ENCODE assay signal across 8 cellular contexts in the genomic region with DNA sequence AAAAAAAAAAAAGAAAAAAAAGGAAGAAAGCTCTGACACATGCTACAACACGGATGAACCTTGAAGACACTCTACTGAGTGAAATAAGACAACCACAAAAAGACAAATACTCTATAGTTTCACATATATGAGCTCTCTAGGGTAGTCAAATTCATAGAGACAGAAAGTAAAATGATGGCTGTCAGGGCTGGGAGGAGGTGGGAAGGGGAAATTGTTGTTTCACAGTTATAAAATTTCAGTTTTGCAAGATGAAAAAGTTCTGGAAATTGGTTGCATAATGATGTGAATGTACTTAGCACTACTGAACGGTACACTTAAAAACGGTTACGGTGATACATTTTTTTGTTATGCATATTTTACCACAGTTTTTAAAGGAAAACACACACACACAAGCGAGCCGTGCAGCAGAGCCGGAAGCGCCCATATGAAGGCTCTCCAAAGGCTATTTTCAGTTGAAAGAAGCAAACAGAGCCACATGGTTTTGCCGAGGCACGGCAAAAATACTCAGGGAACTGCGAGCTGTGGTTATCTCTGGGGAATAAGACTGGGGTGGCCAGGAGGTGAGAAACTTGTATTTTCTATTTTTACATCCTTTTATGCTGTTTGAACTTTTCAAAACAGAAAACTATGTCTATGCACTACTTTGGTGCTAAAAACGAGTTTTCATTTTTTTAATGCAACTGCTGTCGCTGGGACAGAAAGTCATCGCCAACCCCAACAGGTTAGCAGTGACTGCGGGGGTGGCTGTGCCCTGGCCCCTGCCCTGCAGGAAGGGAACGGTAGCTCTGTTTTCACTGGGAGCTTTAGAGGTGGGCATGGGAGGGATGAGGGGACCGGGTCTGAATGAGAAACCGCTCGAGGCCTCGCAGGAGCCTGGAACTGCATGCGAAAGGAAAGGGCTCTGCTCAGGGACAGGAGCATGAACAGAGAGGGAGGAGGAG.
DNase-seq lines count a peak whose midpoint lies in the region; ATAC-seq and FAIRE-seq lines count a peak whose summit lies in the region.

No MANE protein-coding gene starts in this region.

- no peaks in the 10 kb centered on the region for H3K27me3 ChIP-seq in small intestine (ENCODE audit: control insufficient read depth in 2 of 2, insufficient read depth in 2 of 2, low read length in 2 of 2)

- H3K36me3 ChIP-seq in small intestine (ENCODE audit: control insufficient read depth in 2 of 2, insufficient read depth in 2 of 2, low read length in 2 of 2): no peaks in the 10 kb centered on the region

- H3K4me3 ChIP-seq in small intestine (ENCODE audit: low read depth in 1 of 2, low read length in 2 of 2): no peak overlapping the region

- DNase-seq in NOMO-1 treated with DMSO at 0.1 percent for 48 hours (lab: John Stamatoyannopoulos, UW; ENCODE audit: unreplicated experiment) (peak; percentile 69), pons (ENCODE audit: low spot score) (peak; percentile 33), Ammon's horn (ENCODE audit: low spot score) (no peak), hippocampal formation (lab: John Stamatoyannopoulos, UW) (no peak), SKM-1 (lab: John Stamatoyannopoulos, UW; ENCODE audit: unreplicated experiment) (no peak), small intestine (no peak)

- ATAC-seq in GM18909 (IDR thresholded peaks at IDR 0.05; ENCODE audit: poor library complexity, unreplicated experiment): peak; percentile 71
- ATAC-seq in HG02763 (IDR thresholded peaks at IDR 0.05; ENCODE audit: unreplicated experiment): peak; percentile 69

- H3K27ac ChIP-seq in small intestine (ENCODE audit: low read depth in 1 of 2, low read length in 1 of 2): peak overlapping the region in 1 of 2 donors; percentile 28

- H3K9me3 ChIP-seq in small intestine (ENCODE audit: control insufficient read depth, low read depth): no peaks in the 10 kb centered on the region

- 66 to 77% (median 72%) methylated on average over 21 of the region's 21 CpGs for WGBS in small intestine, 3 donors

- H3K4me1 ChIP-seq in small intestine (ENCODE audit: control insufficient read depth in 2 of 2, insufficient read depth in 1 of 2, low read depth in 1 of 2, low read length in 1 of 2): no peaks in the 10 kb centered on the region

- FAIRE-seq in small intestine (lab: Jason Lieb, UNC): no peak

Comparison
In these comparisons a context has a peak if more than half of its experiments do, and no peak if none do; other contexts are left out.
1. DNase-seq: peak in NOMO-1 treated with DMSO at 0.1 percent for 48 hours (single experiment) and pons (single experiment); none in Ammon's horn (single experiment), hippocampal formation (0 of 2), SKM-1 (single experiment) and small intestine (single experiment).